ENCODE assay signal across 20 cellular contexts in genomic region chr7:154743211-154743610, GRCh38.
"Had no signal": no experiment of that assay in that cellular context is flagged by ENCODE, and none has a peak within 500 bp of the region (broad histone marks: within the 10 kb centered on the region; RNA-seq: fewer than 3 reads in every experiment).

No MANE protein-coding gene starts in this region.

- H3K4me1 ChIP-seq: ascending aorta, foreskin keratinocyte, parathyroid adenoma, stomach, upper lobe of right lung had no signal

- H3K4me3 Mint-ChIP-seq: activated CD4-positive, alpha-beta T cell treated with anti-CD3 and anti-CD28 coated beads, Interleukin-2, amount 10 ng/mL, durations not matched to agents 24 days and 14 days; activated CD8-positive, alpha-beta T cell treated with anti-CD3 and anti-CD28 coated beads for 36 hours; activated naive CD4-positive, alpha-beta T cell treated with anti-CD3 and anti-CD28 coated beads, Interleukin-2, amount 10 ng/mL, durations not matched to agents 7 days and 5 days; activated naive CD8-positive, alpha-beta T cell treated with anti-CD3 and anti-CD28 coated beads, Interleukin-2, amount 50 U/mL, for 24 hours; activated T-cell treated with anti-CD3 and anti-CD28 coated beads, Interleukin-2, amount 50 U/mL, for 24 hours; naive thymus-derived CD8-positive, alpha-beta T cell; stimulated activated effector memory CD8-positive, alpha-beta T cell treated with anti-CD3 and anti-CD28 coated beads, Interleukin-12 subunit alpha, Interleukin-12 subunit beta, amount 100 ng/mL, for 72 hours had no signal

- H3K9me3 Mint-ChIP-seq: activated CD4-positive, alpha-beta T cell treated with anti-CD3 and anti-CD28 coated beads, Interleukin-2, amount 10 ng/mL, durations not matched to agents 24 days and 14 days; activated CD8-positive, alpha-beta T cell treated with anti-CD3 and anti-CD28 coated beads for 36 hours; activated naive CD4-positive, alpha-beta T cell treated with anti-CD3 and anti-CD28 coated beads, Interleukin-2, amount 10 ng/mL, durations not matched to agents 7 days and 5 days; activated naive CD8-positive, alpha-beta T cell treated with anti-CD3 and anti-CD28 coated beads, Interleukin-2, amount 50 U/mL, for 24 hours; activated T-cell treated with anti-CD3 and anti-CD28 coated beads, Interleukin-2, amount 50 U/mL, for 24 hours; stimulated activated effector memory CD8-positive, alpha-beta T cell treated with anti-CD3 and anti-CD28 coated beads, Interleukin-12 subunit alpha, Interleukin-12 subunit beta, amount 100 ng/mL, for 72 hours had no signal

- H3K4me3 ChIP-seq: ascending aorta, smooth muscle cell, stomach, upper lobe of right lung had no signal

- H3K36me3 Mint-ChIP-seq: activated naive CD4-positive, alpha-beta T cell treated with anti-CD3 and anti-CD28 coated beads, Interleukin-2, amount 10 ng/mL, durations not matched to agents 7 days and 5 days; naive thymus-derived CD8-positive, alpha-beta T cell; stimulated activated effector memory CD8-positive, alpha-beta T cell treated with anti-CD3 and anti-CD28 coated beads, Interleukin-12 subunit alpha, Interleukin-12 subunit beta, amount 100 ng/mL, for 72 hours had no signal

- H2AFZ ChIP-seq: parathyroid adenoma had no signal

- H3K36me3 ChIP-seq: ascending aorta, neutrophil, stomach, upper lobe of right lung had no signal

- H3K27ac Mint-ChIP-seq: activated CD4-positive, alpha-beta T cell treated with anti-CD3 and anti-CD28 coated beads, Interleukin-2, amount 10 ng/mL, durations not matched to agents 24 days and 14 days; activated CD8-positive, alpha-beta T cell treated with anti-CD3 and anti-CD28 coated beads for 36 hours; activated naive CD4-positive, alpha-beta T cell treated with anti-CD3 and anti-CD28 coated beads, Interleukin-2, amount 10 ng/mL, durations not matched to agents 7 days and 5 days; activated naive CD8-positive, alpha-beta T cell treated with anti-CD3 and anti-CD28 coated beads, Interleukin-2, amount 50 U/mL, for 24 hours; activated T-cell treated with anti-CD3 and anti-CD28 coated beads, Interleukin-2, amount 50 U/mL, for 24 hours; naive thymus-derived CD8-positive, alpha-beta T cell; stimulated activated effector memory CD8-positive, alpha-beta T cell treated with anti-CD3 and anti-CD28 coated beads, Interleukin-12 subunit alpha, Interleukin-12 subunit beta, amount 100 ng/mL, for 72 hours had no signal

- DNase-seq: activated CD4-positive, alpha-beta T cell treated with anti-CD3 and anti-CD28 coated beads, Interleukin-2, amount 10 ng/mL, durations not matched to agents 24 days and 14 days; activated CD8-positive, alpha-beta T cell treated with anti-CD3 and anti-CD28 coated beads for 36 hours; activated naive CD4-positive, alpha-beta T cell treated with anti-CD3 and anti-CD28 coated beads, Interleukin-2, amount 10 ng/mL, durations not matched to agents 7 days and 5 days; activated naive CD8-positive, alpha-beta T cell treated with anti-CD3 and anti-CD28 coated beads, Interleukin-2, amount 50 U/mL, for 24 hours; activated T-cell treated with anti-CD3 and anti-CD28 coated beads, Interleukin-2, amount 50 U/mL, for 24 hours; foreskin keratinocyte; kidney; left ventricle myocardium superior; mesenchymal stem cell; naive thymus-derived CD8-positive, alpha-beta T cell; stimulated activated CD4-positive, alpha-beta T cell treated with anti-CD3 and anti-CD28 coated beads, Interleukin-4, amount 100 ng/mL, for 24 hours; stomach; T1000; upper lobe of right lung had no signal

- H3K27me3 ChIP-seq: ascending aorta, foreskin keratinocyte, neutrophil, upper lobe of right lung had no signal

- H3K27ac ChIP-seq: ascending aorta, foreskin keratinocyte, neutrophil, parathyroid adenoma, stomach, upper lobe of right lung had no signal

- H3K4me1 Mint-ChIP-seq: activated CD4-positive, alpha-beta T cell treated with anti-CD3 and anti-CD28 coated beads, Interleukin-2, amount 10 ng/mL, durations not matched to agents 24 days and 14 days; activated naive CD4-positive, alpha-beta T cell treated with anti-CD3 and anti-CD28 coated beads, Interleukin-2, amount 10 ng/mL, durations not matched to agents 7 days and 5 days; activated naive CD8-positive, alpha-beta T cell treated with anti-CD3 and anti-CD28 coated beads, Interleukin-2, amount 50 U/mL, for 24 hours; stimulated activated effector memory CD8-positive, alpha-beta T cell treated with anti-CD3 and anti-CD28 coated beads, Interleukin-12 subunit alpha, Interleukin-12 subunit beta, amount 100 ng/mL, for 72 hours had no signal

- H3K9me3 ChIP-seq: ascending aorta, neutrophil, stomach, upper lobe of right lung had no signal

- ATAC-seq: activated CD8-positive, alpha-beta T cell treated with anti-CD3 and anti-CD28 coated beads for 36 hours; activated naive CD8-positive, alpha-beta T cell treated with anti-CD3 and anti-CD28 coated beads, Interleukin-2, amount 50 U/mL, for 24 hours; foreskin keratinocyte; left ventricle myocardium superior; naive thymus-derived CD8-positive, alpha-beta T cell; sciatic nerve; stimulated activated effector memory CD8-positive, alpha-beta T cell treated with anti-CD3 and anti-CD28 coated beads, Interleukin-12 subunit alpha, Interleukin-12 subunit beta, amount 100 ng/mL, for 72 hours; upper lobe of right lung had no signal

- H3K27me3 Mint-ChIP-seq: activated CD4-positive, alpha-beta T cell treated with anti-CD3 and anti-CD28 coated beads, Interleukin-2, amount 10 ng/mL, durations not matched to agents 24 days and 14 days; activated naive CD4-positive, alpha-beta T cell treated with anti-CD3 and anti-CD28 coated beads, Interleukin-2, amount 10 ng/mL, durations not matched to agents 7 days and 5 days; activated naive CD8-positive, alpha-beta T cell treated with anti-CD3 and anti-CD28 coated beads, Interleukin-2, amount 50 U/mL, for 24 hours had no signal

- H3K79me2 ChIP-seq: parathyroid adenoma had no signal

- H3K4me2 ChIP-seq: smooth muscle cell had no signal

- H3K9ac ChIP-seq: parathyroid adenoma had no signal
